ENCODE assay signal across 21 cellular contexts in genomic region chr1:46345281-46345680, GRCh38. TPM values are rescaled to one million over a fixed set of nuclear protein-coding genes. Genes with fewer than 3 reads are reported as not detected.
DNase-seq lines count a peak whose midpoint lies in the region; ATAC-seq, FAIRE-seq and TF ChIP-seq lines count a peak whose summit lies in the region.
"Had no signal": no experiment of that assay in that cellular context is flagged by ENCODE, and none has a peak within 500 bp of the region (broad histone marks: within the 10 kb centered on the region; RNA-seq: fewer than 3 reads in every experiment).

No MANE protein-coding gene starts in this region.

- no peak for FAIRE-seq in GM19239 (lab: Jason Lieb, UNC)
- FAIRE-seq: G401.6, HTR-8/SVneo had no signal

- H3K9me3 ChIP-seq in CD4-positive, alpha-beta memory T cell (ENCODE audit: control insufficient read depth in 1 of 2, low read length in 2 of 2) = no peaks in the 10 kb centered on the region
- no peaks in the 10 kb centered on the region for H3K9me3 ChIP-seq in right cardiac atrium (ENCODE audit: control insufficient read depth, low read length)

- H3K4me3 Mint-ChIP-seq in activated CD4-positive, alpha-beta memory T cell treated with anti-CD3 and anti-CD28 coated beads for 36 hours = no peak overlapping the region
- H3K4me3 Mint-ChIP-seq in activated CD4-positive, alpha-beta memory T cell treated with anti-CD3 and anti-CD28 coated beads, Interleukin-2, amount 10 ng/mL, durations not matched to agents 7 days and 5 days = no peak overlapping the region
- H3K4me3 Mint-ChIP-seq in CD4-positive, alpha-beta memory T cell = no peak overlapping the region
- no peak overlapping the region for H3K4me3 Mint-ChIP-seq in WTC11
- H3K4me3 Mint-ChIP-seq in naive thymus-derived CD8-positive, alpha-beta T cell = no peak overlapping the region
- H3K4me3 Mint-ChIP-seq: H9 had no signal

- no peak for TF ChIP-seq CTCF in WTC11 (IDR thresholded peaks at IDR 0.05)

- peaks cover 16% of the 10 kb centered on the region for H3K4me1 ChIP-seq in CD4-positive, alpha-beta memory T cell (ENCODE audit: insufficient read depth, low read length)
- H3K4me1 ChIP-seq in right cardiac atrium (ENCODE audit: control insufficient read depth, insufficient read depth, low read length) = no peaks in the 10 kb centered on the region

- H3K27ac Mint-ChIP-seq in activated CD4-positive, alpha-beta memory T cell treated with anti-CD3 and anti-CD28 coated beads for 36 hours = peak overlapping the region; percentile 13
- H3K27ac Mint-ChIP-seq in activated CD4-positive, alpha-beta memory T cell treated with anti-CD3 and anti-CD28 coated beads, Interleukin-2, amount 10 ng/mL, durations not matched to agents 7 days and 5 days = no peak overlapping the region
- H3K27ac Mint-ChIP-seq in CD4-positive, alpha-beta memory T cell = peak overlapping the region in 4 of 7 donors; percentile 48 to 64 (median 58)
- 0 out of 2 replicates have a peak overlapping the region, but pooled peaks have one; percentile 32 for H3K27ac Mint-ChIP-seq in WTC11
- H3K27ac Mint-ChIP-seq in naive thymus-derived CD8-positive, alpha-beta T cell = peak overlapping the region in 6 of 10 donors; percentile 47 to 73 (median 59)
- H3K27ac Mint-ChIP-seq: H9 had no signal

- intact Hi-C loops in activated CD4-positive, alpha-beta memory T cell treated with anti-CD3 and anti-CD28 coated beads for 36 hours (cut with micrococcal nuclease) = loop anchor here (10.0 kb wide), 1 partner anchor 260 kb away; the partner anchor contains the start of gene MKNK1
- intact Hi-C loops in CD4-positive, alpha-beta memory T cell (cut with micrococcal nuclease) = no loop called here
- intact Hi-C loops in right cardiac atrium (cut with DNase I) = loop anchor here in 1 of 4 donors (10.0 kb wide), 1 partner anchor 100 kb away; the partner anchor contains the start of gene RAD54L

- H3K27me3 Mint-ChIP-seq in activated CD4-positive, alpha-beta memory T cell treated with anti-CD3 and anti-CD28 coated beads for 36 hours = no peaks in the 10 kb centered on the region
- no peaks in the 10 kb centered on the region for H3K27me3 Mint-ChIP-seq in activated CD4-positive, alpha-beta memory T cell treated with anti-CD3 and anti-CD28 coated beads, Interleukin-2, amount 10 ng/mL, durations not matched to agents 7 days and 5 days
- no peaks in the 10 kb centered on the region for H3K27me3 Mint-ChIP-seq in CD4-positive, alpha-beta memory T cell
- no peaks in the 10 kb centered on the region for H3K27me3 Mint-ChIP-seq in WTC11 (ENCODE audit: low read depth)
- H3K27me3 Mint-ChIP-seq in naive thymus-derived CD8-positive, alpha-beta T cell = no peaks in the 10 kb centered on the region

- no peaks in the 10 kb centered on the region for H3K9me3 Mint-ChIP-seq in activated CD4-positive, alpha-beta memory T cell treated with anti-CD3 and anti-CD28 coated beads for 36 hours
- H3K9me3 Mint-ChIP-seq in activated CD4-positive, alpha-beta memory T cell treated with anti-CD3 and anti-CD28 coated beads, Interleukin-2, amount 10 ng/mL, durations not matched to agents 7 days and 5 days = no peaks in the 10 kb centered on the region
- H3K9me3 Mint-ChIP-seq in CD4-positive, alpha-beta memory T cell = no peaks in the 10 kb centered on the region
- no peaks in the 10 kb centered on the region for H3K9me3 Mint-ChIP-seq in WTC11
- H3K9me3 Mint-ChIP-seq in naive thymus-derived CD8-positive, alpha-beta T cell = peaks cover 0 to 2% (median 0%) of the 10 kb centered on the region in 9 donors

- H3K4me3 ChIP-seq in CD4-positive, alpha-beta memory T cell (ENCODE audit: low read length in 2 of 2) = no peak overlapping the region
- no peak overlapping the region for H3K4me3 ChIP-seq in right cardiac atrium (ENCODE audit: low read length)

- ATAC-seq in WTC11 = no peak
- ATAC-seq in naive thymus-derived CD8-positive, alpha-beta T cell = no peak
- no peak for ATAC-seq in right cardiac atrium

- CTCF ChIA-PET in activated CD4-positive, alpha-beta memory T cell treated with anti-CD3 and anti-CD28 coated beads for 36 hours (lab: Charles Lee) = interaction anchor here (1.5 kb wide), 1 partner anchor 42 kb away, joined by 5 read pairs; the partner anchor contains the start of genes LRRC41 and UQCRH
- CTCF ChIA-PET in activated CD4-positive, alpha-beta memory T cell treated with anti-CD3 and anti-CD28 coated beads, Interleukin-2, amount 10 ng/mL, durations not matched to agents 7 days and 5 days (lab: Charles Lee) = interaction anchor here (0.7 to 6.0 kb wide), 5 partner anchors 12 to 122 kb away, joined by 3 to 46 read pairs (median 4); partner anchors contain the start of gene RAD54L
- CTCF ChIA-PET in CD4-positive, alpha-beta memory T cell (lab: Charles Lee; ENCODE audit: partially characterized antibody) = interaction anchor here (0.7 to 5.0 kb wide), 4 partner anchors 14 to 592 kb away, joined by 3 to 60 read pairs (median 20); partner anchors contain the start of gene RAD54L
- CTCF ChIA-PET in WTC11 (lab: Charles Lee) = interaction anchor here (0.6 to 3.9 kb wide), 2 partner anchors 12 to 61 kb away, joined by 5 to 66 read pairs; no protein-coding TSS in a partner anchor

- peaks cover 49% of the 10 kb centered on the region for H3K36me3 Mint-ChIP-seq in activated CD4-positive, alpha-beta memory T cell treated with anti-CD3 and anti-CD28 coated beads for 36 hours
- peaks cover 51% of the 10 kb centered on the region for H3K36me3 Mint-ChIP-seq in activated CD4-positive, alpha-beta memory T cell treated with anti-CD3 and anti-CD28 coated beads, Interleukin-2, amount 10 ng/mL, durations not matched to agents 7 days and 5 days (ENCODE audit: low read depth)
- H3K36me3 Mint-ChIP-seq in CD4-positive, alpha-beta memory T cell = peaks cover 45 to 63% of the 10 kb centered on the region in 2 donors
- peaks cover 47% of the 10 kb centered on the region for H3K36me3 Mint-ChIP-seq in WTC11
- peaks cover 0 to 60% (median 3%) of the 10 kb centered on the region in 3 donors for H3K36me3 Mint-ChIP-seq in naive thymus-derived CD8-positive, alpha-beta T cell

- DNase-seq in activated CD4-positive, alpha-beta memory T cell treated with anti-CD3 and anti-CD28 coated beads for 36 hours = no peak
- no peak for DNase-seq in activated CD4-positive, alpha-beta memory T cell treated with anti-CD3 and anti-CD28 coated beads, Interleukin-2, amount 10 ng/mL, durations not matched to agents 7 days and 5 days
- DNase-seq in CD4-positive, alpha-beta memory T cell = no peak
- DNase-seq in WTC11 (ENCODE audit: low spot score) (no peak), right cardiac atrium (no peak), GM19239 (ENCODE audit: insufficient read length, low spot score) (no peak)
- no peak for DNase-seq in naive thymus-derived CD8-positive, alpha-beta T cell
- DNase-seq in activated CD8-positive, alpha-beta memory T cell treated with anti-CD3 and anti-CD28 coated beads, Interleukin-2, amount 50 U/mL, for 48 hours = no peak
- DNase-seq: 8988T; DND-41; H9; NCI-H1417 treated with DMSO at 0.1 percent for 48 hours; NCI-H2029; NCI-H2171; NCI-H446; NCI-H69; NK-92 treated with Interleukin-12 subunit alpha and Interleukin-12 subunit beta, amount 100 ng/mL, for 24 hours had no signal

- H3K4me1 Mint-ChIP-seq in activated CD4-positive, alpha-beta memory T cell treated with anti-CD3 and anti-CD28 coated beads for 36 hours (ENCODE audit: low read depth) = peaks cover 48% of the 10 kb centered on the region
- peaks cover 42% of the 10 kb centered on the region for H3K4me1 Mint-ChIP-seq in activated CD4-positive, alpha-beta memory T cell treated with anti-CD3 and anti-CD28 coated beads, Interleukin-2, amount 10 ng/mL, durations not matched to agents 7 days and 5 days
- peaks cover 27 to 49% (median 35%) of the 10 kb centered on the region in 4 donors for H3K4me1 Mint-ChIP-seq in CD4-positive, alpha-beta memory T cell
- peaks cover 12% of the 10 kb centered on the region for H3K4me1 Mint-ChIP-seq in WTC11
- H3K4me1 Mint-ChIP-seq in naive thymus-derived CD8-positive, alpha-beta T cell = peaks cover 35 to 62% (median 53%) of the 10 kb centered on the region in 4 donors

- peaks cover 14% of the 10 kb centered on the region for H3K36me3 ChIP-seq in CD4-positive, alpha-beta memory T cell (ENCODE audit: insufficient read depth, low read length)

- H3K27me3 ChIP-seq in CD4-positive, alpha-beta memory T cell (ENCODE audit: insufficient read depth, low read length) = no peaks in the 10 kb centered on the region
- no peaks in the 10 kb centered on the region for H3K27me3 ChIP-seq in right cardiac atrium (ENCODE audit: control insufficient read depth, insufficient read depth)

- H3K27ac ChIP-seq in CD4-positive, alpha-beta memory T cell (ENCODE audit: low read depth, low read length) = no peak overlapping the region
- no peak overlapping the region for H3K27ac ChIP-seq in right cardiac atrium (ENCODE audit: low read length)
- H3K27ac ChIP-seq: HL-60 had no signal

- POLR2A ChIA-PET in activated CD4-positive, alpha-beta memory T cell treated with anti-CD3 and anti-CD28 coated beads for 36 hours (lab: Charles Lee) = interaction anchor here (1.2 kb wide), 1 partner anchor 8 kb away, joined by 3 read pairs; no protein-coding TSS in a partner anchor
- POLR2A ChIA-PET in activated CD4-positive, alpha-beta memory T cell treated with anti-CD3 and anti-CD28 coated beads, Interleukin-2, amount 10 ng/mL, durations not matched to agents 7 days and 5 days (lab: Charles Lee) = interaction anchor here (1.8 kb wide), 1 partner anchor 98 kb away, joined by 5 read pairs; the partner anchor contains the start of gene RAD54L
- POLR2A ChIA-PET in CD4-positive, alpha-beta memory T cell (lab: Charles Lee; ENCODE audit: partially characterized antibody) = interaction anchor here (1.3 to 2.8 kb wide), 2 partner anchors 42 to 99 kb away, joined by 4 to 10 read pairs; partner anchors contain the start of genes LRRC41 and UQCRH
- POLR2A ChIA-PET in WTC11 (lab: Charles Lee) = interaction anchor here (0.6 kb wide), 1 partner anchor 61 kb away, joined by 4 read pairs; no protein-coding TSS in a partner anchor
- POLR2A ChIA-PET in naive thymus-derived CD8-positive, alpha-beta T cell (lab: Charles Lee) = interaction anchor here (0.6 kb wide), 1 partner anchor 840 kb away, joined by 3 read pairs; no protein-coding TSS in a partner anchor

RNA-seq across cellular contexts. Expression of gene NSUN4, which starts 4.7 kb away (rescaled TPM):
- 10 to 100 TPM; 29.1 to 29.9 TPM for total RNA-seq in activated CD4-positive, alpha-beta memory T cell treated with anti-CD3 and anti-CD28 coated beads for 36 hours
- 10 to 100 TPM; 21.0 to 21.4 TPM for total RNA-seq in activated CD4-positive, alpha-beta memory T cell treated with anti-CD3 and anti-CD28 coated beads, Interleukin-2, amount 10 ng/mL, durations not matched to agents 7 days and 5 days
- total RNA-seq in CD4-positive, alpha-beta memory T cell = 10 to 100 TPM; 26.4 to 26.9 TPM
- polyA plus RNA-seq in CD4-positive, alpha-beta memory T cell = 10 to 100 TPM in 1 of 2 donors, 1 to 10 TPM in 1; 7.7 to 18.7 TPM
- total RNA-seq in WTC11 (2021) (19.5 to 22.6 TPM (median 21.0 TPM) in 3 replicates), right cardiac atrium (10 to 100 TPM; 12.6 to 18.7 (median 13.7) TPM)
- 10 to 100 TPM; 21.7 to 29.7 TPM for total RNA-seq in naive thymus-derived CD8-positive, alpha-beta T cell
- 10 to 100 TPM; 10.3 to 14.0 (median 12.3) TPM for polyA plus RNA-seq in naive thymus-derived CD8-positive, alpha-beta T cell
- 10.6 TPM for polyA plus RNA-seq in right cardiac atrium

RNA-seq across cellular contexts. Expression of gene UQCRH, which starts 41.8 kb away (rescaled TPM):
- total RNA-seq in activated CD4-positive, alpha-beta memory T cell treated with anti-CD3 and anti-CD28 coated beads for 36 hours = 100 to 1,000 TPM; 351 to 353 TPM
- 100 to 1,000 TPM; 266 to 274 TPM for total RNA-seq in activated CD4-positive, alpha-beta memory T cell treated with anti-CD3 and anti-CD28 coated beads, Interleukin-2, amount 10 ng/mL, durations not matched to agents 7 days and 5 days
- total RNA-seq in CD4-positive, alpha-beta memory T cell = 100 to 1,000 TPM; 123 to 128 TPM
- 100 to 1,000 TPM; 251 to 272 TPM for polyA plus RNA-seq in CD4-positive, alpha-beta memory T cell
- 584 to 663 TPM (median 611 TPM) in 3 replicates for total RNA-seq in WTC11 (2021)
- total RNA-seq in naive thymus-derived CD8-positive, alpha-beta T cell = 100 to 1,000 TPM; 130 to 148 TPM
- 100 to 1,000 TPM; 293 to 371 (median 330) TPM for polyA plus RNA-seq in naive thymus-derived CD8-positive, alpha-beta T cell
- 100 to 1,000 TPM; 664 to 870 (median 705) TPM for total RNA-seq in right cardiac atrium
- polyA plus RNA-seq in right cardiac atrium = 2,380 TPM

RNA-seq across cellular contexts. Expression of gene LRRC41, which starts 41.9 kb away (rescaled TPM):
- total RNA-seq in activated CD4-positive, alpha-beta memory T cell treated with anti-CD3 and anti-CD28 coated beads for 36 hours = 10 to 100 TPM; 31.4 to 34.6 TPM
- 10 to 100 TPM; 40.3 to 41.7 TPM for total RNA-seq in activated CD4-positive, alpha-beta memory T cell treated with anti-CD3 and anti-CD28 coated beads, Interleukin-2, amount 10 ng/mL, durations not matched to agents 7 days and 5 days
- total RNA-seq in CD4-positive, alpha-beta memory T cell = 10 to 100 TPM; 31.8 to 32.0 TPM
- 10 to 100 TPM; 47.8 to 66.1 TPM for polyA plus RNA-seq in CD4-positive, alpha-beta memory T cell
- total RNA-seq in WTC11 (2021) (44.8 to 46.2 TPM (median 46.0 TPM) in 3 replicates), right cardiac atrium (10 to 100 TPM; 37.2 to 46.3 (median 40.1) TPM)
- 10 to 100 TPM; 38.6 to 40.2 TPM for total RNA-seq in naive thymus-derived CD8-positive, alpha-beta T cell
- 10 to 100 TPM; 43.7 to 46.5 (median 44.6) TPM for polyA plus RNA-seq in naive thymus-derived CD8-positive, alpha-beta T cell
- 27.1 TPM for polyA plus RNA-seq in right cardiac atrium

RNA-seq across cellular contexts. Expression of gene FAAH, which starts 48.8 kb away (rescaled TPM):
- total RNA-seq in activated CD4-positive, alpha-beta memory T cell treated with anti-CD3 and anti-CD28 coated beads for 36 hours = 1 to 10 TPM; 4.4 to 5.3 TPM
- 1 to 10 TPM; 4.0 to 4.3 TPM for total RNA-seq in activated CD4-positive, alpha-beta memory T cell treated with anti-CD3 and anti-CD28 coated beads, Interleukin-2, amount 10 ng/mL, durations not matched to agents 7 days and 5 days
- total RNA-seq in CD4-positive, alpha-beta memory T cell = 10 to 100 TPM in 1 of 2 experiments, 1 to 10 TPM in 1; 7.7 to 10.7 TPM
- polyA plus RNA-seq in CD4-positive, alpha-beta memory T cell = 1 to 10 TPM; 2.0 to 4.2 TPM
- total RNA-seq in WTC11 (2021) = 26.4 to 38.6 TPM (median 28.1 TPM) in 3 replicates
- total RNA-seq in naive thymus-derived CD8-positive, alpha-beta T cell = 10 to 100 TPM in 1 of 2 experiments, 1 to 10 TPM in 1; 8.9 to 10.2 TPM
- 1 to 10 TPM in 2 of 3 donors, under 1 TPM in 1; 0.46 to 2.2 (median 1.4) TPM for polyA plus RNA-seq in naive thymus-derived CD8-positive, alpha-beta T cell
- total RNA-seq in right cardiac atrium = 10 to 100 TPM in 3 of 4 donors, 1 to 10 TPM in 1; 4.8 to 17.2 (median 14.7) TPM
- polyA plus RNA-seq in right cardiac atrium = 10.4 TPM
- total RNA-seq: RPMI7951 had no signal
